Comparison of ENCODE assay signal across 8 cellular contexts in genomic region chr11:113796663-113797259, GRCh38. TPM values are rescaled to one million over a fixed set of nuclear protein-coding genes. Genes with fewer than 3 reads are reported as not detected.
A peak's percentile ranks its signal among the peaks of the same experiment; 100 is the strongest.
DNase-seq lines count a peak whose midpoint lies in the region; ATAC-seq, FAIRE-seq and TF ChIP-seq lines count a peak whose summit lies in the region.

No MANE protein-coding gene starts in this region.

- H3K4me1 Mint-ChIP-seq in activated CD4-positive, alpha-beta T cell treated with anti-CD3 and anti-CD28 coated beads, Interleukin-2, amount 10 ng/mL, durations not matched to agents 7 days and 5 days, result no peaks in the 10 kb centered on the region
- H3K4me1 Mint-ChIP-seq in activated CD8-positive, alpha-beta T cell treated with anti-CD3 and anti-CD28 coated beads, Interleukin-2, amount 10 ng/mL, durations not matched to agents 7 days and 5 days (ENCODE audit: low read depth), result no peaks in the 10 kb centered on the region

- no peak for TF ChIP-seq POLR2A in H54 (IDR thresholded peaks at IDR 0.05; ENCODE audit: low read depth, low read length)

- H3K9me3 ChIP-seq in left ventricle myocardium inferior (replicated peaks) (no peaks in the 10 kb centered on the region), small intestine (ENCODE audit: control insufficient read depth, low read depth) (no peaks in the 10 kb centered on the region)

- H3K36me3 ChIP-seq in left ventricle myocardium inferior (peaks cover 40% of the 10 kb centered on the region), small intestine (ENCODE audit: control insufficient read depth in 2 of 2, insufficient read depth in 2 of 2, low read length in 2 of 2) (peaks cover 4 to 10% of the 10 kb centered on the region in 2 donors)

- H3K27me3 ChIP-seq in left ventricle myocardium inferior (ENCODE audit: low read depth) (no peaks in the 10 kb centered on the region), small intestine (ENCODE audit: control insufficient read depth in 2 of 2, insufficient read depth in 2 of 2, low read length in 2 of 2) (no peaks in the 10 kb centered on the region)

- H3K27me3 Mint-ChIP-seq in activated CD4-positive, alpha-beta T cell treated with anti-CD3 and anti-CD28 coated beads, Interleukin-2, amount 10 ng/mL, durations not matched to agents 7 days and 5 days, result no peaks in the 10 kb centered on the region
- H3K27me3 Mint-ChIP-seq in activated CD8-positive, alpha-beta T cell treated with anti-CD3 and anti-CD28 coated beads, Interleukin-2, amount 10 ng/mL, durations not matched to agents 7 days and 5 days (ENCODE audit: low read depth), result no peaks in the 10 kb centered on the region

- no peak overlapping the region for H3K4me3 Mint-ChIP-seq in activated CD4-positive, alpha-beta T cell treated with anti-CD3 and anti-CD28 coated beads, Interleukin-2, amount 10 ng/mL, durations not matched to agents 7 days and 5 days
- no peak overlapping the region for H3K4me3 Mint-ChIP-seq in activated CD8-positive, alpha-beta T cell treated with anti-CD3 and anti-CD28 coated beads, Interleukin-2, amount 10 ng/mL, durations not matched to agents 7 days and 5 days

- H3K4me1 ChIP-seq in left ventricle myocardium inferior, result no peaks in the 10 kb centered on the region
- H3K4me1 ChIP-seq in small intestine (ENCODE audit: control insufficient read depth in 2 of 2, insufficient read depth in 1 of 2, low read depth in 1 of 2, low read length in 1 of 2), result no peaks in the 10 kb centered on the region

- H3K27ac ChIP-seq in left ventricle myocardium inferior (replicated peaks) (no peak overlapping the region), small intestine (ENCODE audit: low read depth in 1 of 2, low read length in 1 of 2) (no peak overlapping the region)

- no peak overlapping the region for H3K4me3 ChIP-seq in left ventricle myocardium inferior
- no peak overlapping the region for H3K4me3 ChIP-seq in small intestine (ENCODE audit: low read depth in 1 of 2, low read length in 2 of 2)

- H3K27ac Mint-ChIP-seq in activated CD4-positive, alpha-beta T cell treated with anti-CD3 and anti-CD28 coated beads, Interleukin-2, amount 10 ng/mL, durations not matched to agents 7 days and 5 days, result no peak overlapping the region
- H3K27ac Mint-ChIP-seq in activated CD8-positive, alpha-beta T cell treated with anti-CD3 and anti-CD28 coated beads, Interleukin-2, amount 10 ng/mL, durations not matched to agents 7 days and 5 days, result no peak overlapping the region

- 64 to 67% (median 66%) methylated on average over 3 of the region's 3 CpGs for WGBS in small intestine, 3 donors

- peak; percentile 28 for DNase-seq in activated CD4-positive, alpha-beta T cell treated with anti-CD3 and anti-CD28 coated beads, Interleukin-2, amount 10 ng/mL, durations not matched to agents 7 days and 5 days
- no peak for DNase-seq in activated CD4-positive, alpha-beta T cell treated with anti-CD3 and anti-CD28 coated beads, Interleukin-2, amount 50 U/mL, for 48 hours
- peak; percentile 36 for DNase-seq in H54 (ENCODE audit: insufficient read length, low spot score)
- peak; percentile 8 for DNase-seq in NCI-H2107 (lab: John Stamatoyannopoulos, UW)
- DNase-seq in activated CD8-positive, alpha-beta T cell treated with anti-CD3 and anti-CD28 coated beads, Interleukin-2, amount 10 ng/mL, durations not matched to agents 7 days and 5 days, result peak; percentile 30
- DNase-seq in left ventricle myocardium inferior, result no peak
- peak; percentile 61 for DNase-seq in small intestine

- intact Hi-C loops in left ventricle myocardium inferior (cut with micrococcal nuclease), result no loop called here

- FAIRE-seq in H54 (lab: Jason Lieb, UNC) (no peak), small intestine (lab: Jason Lieb, UNC) (no peak)

- ATAC-seq in activated CD8-positive, alpha-beta T cell treated with anti-CD3 and anti-CD28 coated beads, Interleukin-2, amount 10 ng/mL, durations not matched to agents 7 days and 5 days, result peak; percentile 77
- no peak for ATAC-seq in HG03457 (IDR thresholded peaks at IDR 0.05; ENCODE audit: unreplicated experiment)

- H3K36me3 Mint-ChIP-seq in activated CD4-positive, alpha-beta T cell treated with anti-CD3 and anti-CD28 coated beads, Interleukin-2, amount 10 ng/mL, durations not matched to agents 7 days and 5 days (ENCODE audit: low read depth), result peaks cover 24% of the 10 kb centered on the region
- peaks cover 23% of the 10 kb centered on the region for H3K36me3 Mint-ChIP-seq in activated CD8-positive, alpha-beta T cell treated with anti-CD3 and anti-CD28 coated beads, Interleukin-2, amount 10 ng/mL, durations not matched to agents 7 days and 5 days (ENCODE audit: low read depth)

- TF ChIP-seq CTCF in left ventricle myocardium inferior (IDR thresholded peaks at IDR 0.05; ENCODE audit: borderline replicate concordance), result peak; percentile 74

- CTCF ChIA-PET in activated CD4-positive, alpha-beta T cell treated with anti-CD3 and anti-CD28 coated beads, Interleukin-2, amount 10 ng/mL, durations not matched to agents 7 days and 5 days (lab: Charles Lee), result interaction anchor here (0.7 to 1.7 kb wide), 7 partner anchors 8 to 116 kb away, joined by 3 to 5 read pairs (median 3); partner anchors contain the start of gene ZW10
- CTCF ChIA-PET in activated CD8-positive, alpha-beta T cell treated with anti-CD3 and anti-CD28 coated beads, Interleukin-2, amount 10 ng/mL, durations not matched to agents 7 days and 5 days (lab: Charles Lee), result interaction anchor here (0.6 to 2.9 kb wide), 23 partner anchors 8 to 492 kb away, joined by 3 to 12 read pairs (median 4); partner anchors contain the start of genes CLDN25 and ZW10

- POLR2A ChIA-PET in activated CD4-positive, alpha-beta T cell treated with anti-CD3 and anti-CD28 coated beads, Interleukin-2, amount 10 ng/mL, durations not matched to agents 7 days and 5 days (lab: Charles Lee), result interaction anchor here (0.6 kb wide), 2 partner anchors 10 to 465 kb away, joined by 3 to 4 read pairs; no protein-coding TSS in a partner anchor
- POLR2A ChIA-PET in activated CD8-positive, alpha-beta T cell treated with anti-CD3 and anti-CD28 coated beads, Interleukin-2, amount 10 ng/mL, durations not matched to agents 7 days and 5 days (lab: Charles Lee), result no interaction called here

- H3K9me3 Mint-ChIP-seq in activated CD4-positive, alpha-beta T cell treated with anti-CD3 and anti-CD28 coated beads, Interleukin-2, amount 10 ng/mL, durations not matched to agents 7 days and 5 days, result no peaks in the 10 kb centered on the region
- H3K9me3 Mint-ChIP-seq in activated CD8-positive, alpha-beta T cell treated with anti-CD3 and anti-CD28 coated beads, Interleukin-2, amount 10 ng/mL, durations not matched to agents 7 days and 5 days (ENCODE audit: insufficient read depth), result no peaks in the 10 kb centered on the region

RNA-seq across cellular contexts. Expression of gene CLDN25, which starts 17.2 kb away (rescaled TPM):
- total RNA-seq in activated CD4-positive, alpha-beta T cell treated with anti-CD3 and anti-CD28 coated beads, Interleukin-2, amount 10 ng/mL, durations not matched to agents 7 days and 5 days, result not detected
- total RNA-seq in activated CD8-positive, alpha-beta T cell treated with anti-CD3 and anti-CD28 coated beads, Interleukin-2, amount 10 ng/mL, durations not matched to agents 7 days and 5 days, result not detected
- not detected for total RNA-seq in left ventricle myocardium inferior
- not detected for polyA plus RNA-seq in small intestine

RNA-seq across cellular contexts. Expression of gene ZW10, which starts 23.3 kb away (rescaled TPM):
- 10 to 100 TPM; 19.9 to 20.8 TPM for total RNA-seq in activated CD4-positive, alpha-beta T cell treated with anti-CD3 and anti-CD28 coated beads, Interleukin-2, amount 10 ng/mL, durations not matched to agents 7 days and 5 days
- 10 to 100 TPM; 21.0 to 21.5 TPM for total RNA-seq in activated CD8-positive, alpha-beta T cell treated with anti-CD3 and anti-CD28 coated beads, Interleukin-2, amount 10 ng/mL, durations not matched to agents 7 days and 5 days
- total RNA-seq in left ventricle myocardium inferior, result 8.6 TPM
- 1 to 10 TPM; 6.2 to 9.9 (median 7.6) TPM for polyA plus RNA-seq in small intestine

Comparison
In these comparisons a context has a peak if more than half of its experiments do, and no peak if none do; other contexts are left out.
1. DNase-seq: peak in activated CD4-positive, alpha-beta T cell treated with anti-CD3 and anti-CD28 coated beads, Interleukin-2, amount 10 ng/mL, durations not matched to agents 7 days and 5 days (single experiment), H54 (single experiment), NCI-H2107 (single experiment), activated CD8-positive, alpha-beta T cell treated with anti-CD3 and anti-CD28 coated beads, Interleukin-2, amount 10 ng/mL, durations not matched to agents 7 days and 5 days (single experiment) and small intestine (single experiment); none in activated CD4-positive, alpha-beta T cell treated with anti-CD3 and anti-CD28 coated beads, Interleukin-2, amount 50 U/mL, for 48 hours (0 of 2) and left ventricle myocardium inferior (single experiment).